ENCODE assay signal across 8 cellular contexts in the genomic region with DNA sequence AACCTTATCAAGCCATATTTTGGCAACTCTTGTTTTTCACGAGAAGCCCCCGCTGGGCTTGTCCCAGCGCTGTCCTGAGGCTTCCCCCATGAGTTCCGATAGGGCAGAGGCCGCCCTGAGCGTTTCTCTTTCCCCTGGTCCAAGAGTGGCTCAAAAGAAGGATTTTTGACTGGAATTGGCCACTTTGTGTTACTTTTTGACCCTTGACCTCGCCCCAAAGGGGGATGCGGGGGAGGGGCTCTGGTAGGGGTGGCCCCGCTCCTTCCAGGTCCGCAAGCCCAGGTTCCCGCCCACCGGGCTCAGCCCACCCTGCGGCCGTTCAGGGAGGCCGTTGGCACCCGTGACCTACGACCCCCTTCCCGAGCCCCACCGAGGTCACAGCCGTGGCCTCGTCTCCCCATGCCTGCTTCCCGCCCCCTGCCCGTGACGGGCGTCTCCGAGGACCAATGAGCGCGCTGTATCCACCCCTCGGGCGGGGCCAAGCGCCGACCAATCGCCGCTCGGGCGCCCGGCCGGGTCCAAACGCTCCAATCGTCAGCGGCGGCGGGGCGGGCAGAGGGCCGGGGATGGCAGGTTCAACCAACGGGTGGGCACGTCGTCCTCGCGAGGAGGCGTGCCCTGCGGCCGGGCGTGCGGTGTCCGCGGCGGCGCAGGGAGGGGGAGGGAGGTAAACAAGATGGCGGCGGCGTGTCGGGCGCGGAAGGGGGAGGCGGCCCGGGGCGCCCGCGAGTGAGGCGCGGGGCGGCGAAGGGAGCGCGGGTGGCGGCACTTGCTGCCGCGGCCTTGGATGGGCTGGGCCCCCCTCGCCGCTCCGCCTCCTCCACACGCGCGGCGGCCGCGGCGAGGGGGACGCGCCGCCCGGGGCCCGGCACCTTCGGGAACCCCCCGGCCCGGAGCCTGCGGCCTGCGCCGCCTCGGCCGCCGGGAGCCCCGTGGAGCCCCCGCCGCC.
DNase-seq lines count a peak whose midpoint lies in the region; ATAC-seq and TF ChIP-seq lines count a peak whose summit lies in the region.

A gene with protein sequence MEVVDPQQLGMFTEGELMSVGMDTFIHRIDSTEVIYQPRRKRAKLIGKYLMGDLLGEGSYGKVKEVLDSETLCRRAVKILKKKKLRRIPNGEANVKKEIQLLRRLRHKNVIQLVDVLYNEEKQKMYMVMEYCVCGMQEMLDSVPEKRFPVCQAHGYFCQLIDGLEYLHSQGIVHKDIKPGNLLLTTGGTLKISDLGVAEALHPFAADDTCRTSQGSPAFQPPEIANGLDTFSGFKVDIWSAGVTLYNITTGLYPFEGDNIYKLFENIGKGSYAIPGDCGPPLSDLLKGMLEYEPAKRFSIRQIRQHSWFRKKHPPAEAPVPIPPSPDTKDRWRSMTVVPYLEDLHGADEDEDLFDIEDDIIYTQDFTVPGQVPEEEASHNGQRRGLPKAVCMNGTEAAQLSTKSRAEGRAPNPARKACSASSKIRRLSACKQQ (plus strand): TSS at position 665 of the 949 bp plus-strand sequence. CDS start 1,136 bp downstream, outside the sequence.

- peak within 1 kb of the TSS; percentile 91 for H3K4me3 ChIP-seq in AG09309 (ENCODE audit: control insufficient read depth, low read depth, low read length)

- H3K36me3 Mint-ChIP-seq in central memory CD8-positive, alpha-beta T cell (ENCODE audit: insufficient read depth) = peaks cover 22% of the 10 kb centered on the region

- no peaks in the 10 kb centered on the region for H3K27me3 Mint-ChIP-seq in central memory CD8-positive, alpha-beta T cell

- H3K27ac Mint-ChIP-seq in central memory CD8-positive, alpha-beta T cell (ENCODE audit: low read depth) = peak within 1 kb of the TSS; percentile 93

- TF ChIP-seq CTCF in AG09309 (IDR thresholded peaks at IDR 0.05; ENCODE audit: control insufficient read depth, insufficient read depth, low read depth, low read length, missing control alignments) = no peak

- DNase-seq in AG09309 (ENCODE audit: low read depth) (peak; percentile 81), NCI-H345 treated with DMSO at 0.1 percent for 48 hours (lab: John Stamatoyannopoulos, UW; ENCODE audit: unreplicated experiment) (peak; percentile 90), islet precursor cell (peak; percentile 99)
- DNase-seq in central memory CD8-positive, alpha-beta T cell (ENCODE audit: low spot score in 2 of 2) = peak; percentile 99 to 100
- peak; percentile 99 for DNase-seq in stimulated activated CD4-positive, alpha-beta T cell treated with anti-CD3 and anti-CD28 coated beads, Interleukin-12 subunit alpha, Interleukin-12 subunit beta, amount 100 ng/mL, for 4 hours

- H3K9me3 Mint-ChIP-seq in central memory CD8-positive, alpha-beta T cell = no peaks in the 10 kb centered on the region

- peak within 1 kb of the TSS; percentile 95 for H3K4me3 Mint-ChIP-seq in central memory CD8-positive, alpha-beta T cell

- ATAC-seq in GM19023 (IDR thresholded peaks at IDR 0.05; ENCODE audit: unreplicated experiment) (peak; percentile 93), HG03280 (IDR thresholded peaks at IDR 0.05; ENCODE audit: unreplicated experiment) (peak; percentile 91)
- ATAC-seq in activated CD4-positive, CD25-positive, alpha-beta regulatory T cell treated with anti-CD3 and anti-CD28 coated beads, Interleukin-2, amount 50 U/mL, for 24 hours = peak; percentile 97
- ATAC-seq in central memory CD8-positive, alpha-beta T cell (replicated peaks; ENCODE audit: extremely low read depth, poor library complexity, severe bottlenecking) = peak; percentile 95

- peaks cover 33% of the 10 kb centered on the region for H3K4me1 Mint-ChIP-seq in central memory CD8-positive, alpha-beta T cell

Comparison
In these comparisons a context has a peak if more than half of its experiments do, and no peak if none do; other contexts are left out.
1. Peak in every context shown above with its lines: DNase-seq, ATAC-seq and H3K4me3 ChIP-seq.